8 cellular contexts compared by ENCODE assay signal in genomic region chr12:79409562-79409961, GRCh38.
DNase-seq lines count a peak whose midpoint lies in the region; ATAC-seq and TF ChIP-seq lines count a peak whose summit lies in the region.

No MANE protein-coding gene starts in this region.

- no peak for TF ChIP-seq POLR2A in breast epithelium (IDR thresholded peaks at IDR 0.05)
- no peak for TF ChIP-seq POLR2A in transverse colon (IDR thresholded peaks at IDR 0.05)
- no peak for TF ChIP-seq POLR2A in body of pancreas (IDR thresholded peaks at IDR 0.05)

- no peak for ATAC-seq in GM21737 (IDR thresholded peaks at IDR 0.05; ENCODE audit: unreplicated experiment)
- ATAC-seq in body of pancreas: no peak

- intact Hi-C loops in breast epithelium (cut with DNase I; ENCODE audit: low total_unique reads): no loop called here
- intact Hi-C loops in transverse colon (cut with DNase I; ENCODE audit: low total_unique reads): no loop called here
- intact Hi-C loops in body of pancreas (cut with DNase I): no loop called here

- H3K4me3 ChIP-seq in breast epithelium: no peak overlapping the region
- no peak overlapping the region for H3K4me3 ChIP-seq in transverse colon
- no peak overlapping the region for H3K4me3 ChIP-seq in body of pancreas

- TF ChIP-seq CTCF in breast epithelium (IDR thresholded peaks at IDR 0.05): no peak
- no peak for TF ChIP-seq CTCF in transverse colon (IDR thresholded peaks at IDR 0.05)
- no peak for TF ChIP-seq CTCF in body of pancreas (IDR thresholded peaks at IDR 0.05)

- H3K9me3 ChIP-seq in breast epithelium (no peaks in the 10 kb centered on the region), transverse colon (no peaks in the 10 kb centered on the region), body of pancreas (no peaks in the 10 kb centered on the region)

- H3K4me1 ChIP-seq in breast epithelium: no peaks in the 10 kb centered on the region
- peaks cover under 1 to 29% (median 20%) of the 10 kb centered on the region in 4 donors for H3K4me1 ChIP-seq in transverse colon
- H3K4me1 ChIP-seq in body of pancreas: peaks cover 6% of the 10 kb centered on the region

- no peaks in the 10 kb centered on the region for H3K27me3 ChIP-seq in breast epithelium
- H3K27me3 ChIP-seq in transverse colon: no peaks in the 10 kb centered on the region
- no peaks in the 10 kb centered on the region for H3K27me3 ChIP-seq in body of pancreas

- WGBS in transverse colon (ENCODE audit: low coverage in 1 of 2), 2 donors: 44 to 72% methylated on average over 2 of the region's 2 CpGs
- 47 to 49% methylated on average over 2 of the region's 2 CpGs for WGBS in body of pancreas, 2 donors

- DNase-seq in HS-27A (ENCODE audit: low read depth) (peak; percentile 69), breast epithelium (ENCODE audit: low spot score in 2 of 2) (peak in 1 of 2 donors; percentile 60), iris pigment epithelial cell (ENCODE audit: low read depth) (peak; percentile 80), transverse colon (no peak), body of pancreas (no peak), GM19238 (ENCODE audit: insufficient read length, low spot score) (no peak), NCI-H774 (lab: John Stamatoyannopoulos, UW) (no peak)

- in situ Hi-C loops in transverse colon (cut with MboI; ENCODE audit: low pct_ligation_motif_present in 1 of 4, low pct_unique_long_range_greater_than_20kb in 1 of 4, low sequenced_read_pairs in 3 of 4): loop anchor here (10.0 to 25.0 kb wide), 6 partner anchors 128 to 853 kb away; partner anchors contain the start of gene PAWR (in 1 of the 4)

- H3K36me3 ChIP-seq in breast epithelium (no peaks in the 10 kb centered on the region), transverse colon (no peaks in the 10 kb centered on the region), body of pancreas (replicated peaks in 1 of 2; ENCODE audit: insufficient read depth in 1 of 2, low read depth in 2 of 2) (no peaks in the 10 kb centered on the region)

- H3K27ac ChIP-seq in breast epithelium (peak overlapping the region; percentile 79 to 81), transverse colon (peak overlapping the region in 3 of 4 donors; percentile 2 to 34 (median 14)), body of pancreas (no peak overlapping the region)

- TF ChIP-seq EP300 in transverse colon (IDR thresholded peaks at IDR 0.05; ENCODE audit: low read depth): no peak

Comparison
In these comparisons a context has a peak if more than half of its experiments do, and no peak if none do; other contexts are left out.
1. DNase-seq: peak in HS-27A (single experiment) and iris pigment epithelial cell (single experiment); none in transverse colon (single experiment), body of pancreas (0 of 4), GM19238 (single experiment) and NCI-H774 (single experiment).
2. H3K27ac ChIP-seq: peak in breast epithelium (2 of 2) and transverse colon (3 of 4); none in body of pancreas (0 of 4).